Comparison of ENCODE assay signal across 9 cellular contexts in the genomic region with DNA sequence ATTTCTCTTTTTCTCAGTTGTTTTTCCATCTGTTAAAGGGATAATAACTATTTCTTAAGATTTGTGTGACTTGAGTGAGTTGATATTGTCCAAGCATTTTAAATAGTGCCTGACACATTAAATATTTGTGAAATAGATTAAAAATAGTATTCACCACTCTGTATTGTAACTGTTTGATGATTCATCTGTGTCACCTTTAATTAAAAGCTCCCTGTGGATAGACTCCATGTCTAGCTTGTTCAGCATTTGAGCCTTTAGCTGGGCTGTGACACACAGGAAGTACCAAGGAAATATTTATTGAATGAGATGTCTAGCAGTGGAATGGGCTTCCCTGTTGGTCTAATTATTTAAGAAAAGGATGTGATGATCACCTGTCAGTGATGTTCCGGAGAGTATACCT. TPM values are rescaled to one million over a fixed set of nuclear protein-coding genes. Genes with fewer than 3 reads are reported as not detected.
DNase-seq lines count a peak whose midpoint lies in the region; ATAC-seq and TF ChIP-seq lines count a peak whose summit lies in the region.
"Had no signal": no experiment of that assay in that cellular context is flagged by ENCODE, and none has a peak within 500 bp of the region (broad histone marks: within the 10 kb centered on the region; RNA-seq: fewer than 3 reads in every experiment).

No MANE protein-coding gene starts in this region.

- no peak for ATAC-seq in activated naive CD4-positive, alpha-beta T cell treated with anti-CD3 and anti-CD28 coated beads, Interleukin-2, amount 50 U/mL, for 72 hours
- ATAC-seq in T-cell (replicated peaks in 1 of 4) (no peak), upper lobe of right lung (no peak), GM19324 (IDR thresholded peaks at IDR 0.05; ENCODE audit: low FRiP score, unreplicated experiment) (no peak)

- H3K9me2 ChIP-seq in hepatocyte (replicated peaks; ENCODE audit: insufficient read depth): no peaks in the 10 kb centered on the region

- no peak overlapping the region for H3K4me3 Mint-ChIP-seq in activated naive CD4-positive, alpha-beta T cell treated with anti-CD3 and anti-CD28 coated beads, Interleukin-2, amount 50 U/mL, for 24 hours
- no peak overlapping the region for H3K4me3 Mint-ChIP-seq in T-cell

- H3K4me3 ChIP-seq in hepatocyte: no peak overlapping the region
- H3K4me3 ChIP-seq in upper lobe of right lung: peak overlapping the region; percentile 64
- no peak overlapping the region for H3K4me3 ChIP-seq in prostate gland

- no peaks in the 10 kb centered on the region for H3K36me3 ChIP-seq in hepatocyte (replicated peaks; ENCODE audit: insufficient read depth, low read depth)
- no peaks in the 10 kb centered on the region for H3K36me3 ChIP-seq in upper lobe of right lung
- no peaks in the 10 kb centered on the region for H3K36me3 ChIP-seq in prostate gland

- CTCF ChIA-PET in T-cell (lab: Charles Lee): interaction anchor here (0.5 to 5.5 kb wide), 3 partner anchors 74 to 1675 kb away, joined by 3 to 63 read pairs (median 5); a partner anchor contains a TSS

- intact Hi-C loops in upper lobe of right lung (cut with DNase I): no loop called here
- intact Hi-C loops in prostate gland (cut with DNase I): no loop called here

- TF ChIP-seq CTCF in hepatocyte (IDR thresholded peaks at IDR 0.05; ENCODE audit: poor library complexity): no peak
- TF ChIP-seq CTCF in upper lobe of right lung (IDR thresholded peaks at IDR 0.05): no peak
- TF ChIP-seq CTCF in prostate gland (IDR thresholded peaks at IDR 0.05): no peak

- no peak for TF ChIP-seq POLR2A in prostate gland (IDR thresholded peaks at IDR 0.05)

- H3K4me2 ChIP-seq in hepatocyte: peak overlapping the region; percentile 68

- WGBS in hepatocyte (ENCODE audit: low lambda C conversion rate, missing lambda C conversion rate): 96% methylated on average over 1 of the region's 1 CpG
- WGBS in prostate gland: 91% methylated on average over 1 of the region's 1 CpG

- H3K27me3 ChIP-seq in hepatocyte: no peaks in the 10 kb centered on the region
- no peaks in the 10 kb centered on the region for H3K27me3 ChIP-seq in upper lobe of right lung
- H3K27me3 ChIP-seq in prostate gland (replicated peaks; ENCODE audit: insufficient read depth): no peaks in the 10 kb centered on the region

- H3K36me3 Mint-ChIP-seq in activated naive CD4-positive, alpha-beta T cell treated with anti-CD3 and anti-CD28 coated beads, Interleukin-2, amount 50 U/mL, for 24 hours: no peaks in the 10 kb centered on the region
- H3K36me3 Mint-ChIP-seq in activated naive CD4-positive, alpha-beta T cell treated with anti-CD3 and anti-CD28 coated beads, Interleukin-2, amount 50 U/mL, for 72 hours: peaks cover 0 to 8% of the 10 kb centered on the region in 2 donors
- H3K36me3 Mint-ChIP-seq in T-cell: no peaks in the 10 kb centered on the region

- peak overlapping the region; percentile 33 for H3K27ac Mint-ChIP-seq in activated naive CD4-positive, alpha-beta T cell treated with anti-CD3 and anti-CD28 coated beads, Interleukin-2, amount 50 U/mL, for 24 hours
- peak overlapping the region in 1 of 2 donors; percentile 98 for H3K27ac Mint-ChIP-seq in activated naive CD4-positive, alpha-beta T cell treated with anti-CD3 and anti-CD28 coated beads, Interleukin-2, amount 50 U/mL, for 72 hours
- H3K27ac Mint-ChIP-seq in T-cell: peak overlapping the region; percentile 98 to 99

- no peaks in the 10 kb centered on the region for H4K20me1 ChIP-seq in hepatocyte (ENCODE audit: insufficient read depth, poor library complexity, severe bottlenecking)

- H3K4me1 ChIP-seq in hepatocyte (ENCODE audit: insufficient read depth): no peaks in the 10 kb centered on the region
- peaks cover 9% of the 10 kb centered on the region for H3K4me1 ChIP-seq in upper lobe of right lung
- no peaks in the 10 kb centered on the region for H3K4me1 ChIP-seq in prostate gland (replicated peaks)

- DNase-seq in activated naive CD4-positive, alpha-beta T cell treated with anti-CD3 and anti-CD28 coated beads, Interleukin-2, amount 50 U/mL, for 72 hours (ENCODE audit: low spot score in 2 of 2): no peak
- no peak for DNase-seq in T-cell
- DNase-seq in hepatocyte (ENCODE audit: low spot score): no peak
- DNase-seq in upper lobe of right lung: no peak
- no peak for DNase-seq in prostate gland (ENCODE audit: low spot score)
- DNase-seq in T-helper 1 cell: no peak
- DNase-seq: NCI-H187 had no signal

- no peaks in the 10 kb centered on the region for H3K27me3 Mint-ChIP-seq in activated naive CD4-positive, alpha-beta T cell treated with anti-CD3 and anti-CD28 coated beads, Interleukin-2, amount 50 U/mL, for 24 hours
- no peaks in the 10 kb centered on the region for H3K27me3 Mint-ChIP-seq in T-cell

- no peak overlapping the region for H3K27ac ChIP-seq in hepatocyte
- peak overlapping the region; percentile 56 for H3K27ac ChIP-seq in upper lobe of right lung
- peak overlapping the region in 1 of 2 donors; percentile 91 for H3K27ac ChIP-seq in prostate gland

- POLR2A ChIA-PET in T-cell (lab: Charles Lee): interaction anchor here in 1 of 2 donors (0.6 kb wide), 1 partner anchor 317 kb away, joined by 5 read pairs; no protein-coding TSS in a partner anchor

- peaks cover 51% of the 10 kb centered on the region for H3K4me1 Mint-ChIP-seq in activated naive CD4-positive, alpha-beta T cell treated with anti-CD3 and anti-CD28 coated beads, Interleukin-2, amount 50 U/mL, for 24 hours
- peaks cover 41 to 52% (median 41%) of the 10 kb centered on the region in 3 donors for H3K4me1 Mint-ChIP-seq in T-cell

- no peaks in the 10 kb centered on the region for H3K9me3 Mint-ChIP-seq in activated naive CD4-positive, alpha-beta T cell treated with anti-CD3 and anti-CD28 coated beads, Interleukin-2, amount 50 U/mL, for 24 hours
- H3K9me3 Mint-ChIP-seq in activated naive CD4-positive, alpha-beta T cell treated with anti-CD3 and anti-CD28 coated beads, Interleukin-2, amount 50 U/mL, for 72 hours: peaks cover 5 to 8% of the 10 kb centered on the region in 2 donors
- H3K9me3 Mint-ChIP-seq in T-cell: peaks cover 0 to 4% (median 0%) of the 10 kb centered on the region in 3 donors

- peak overlapping the region; percentile 37 for H2AFZ ChIP-seq in hepatocyte

- no peaks in the 10 kb centered on the region for H3K79me2 ChIP-seq in hepatocyte

- H3K9me3 ChIP-seq in hepatocyte (ENCODE audit: low read depth) (no peaks in the 10 kb centered on the region), upper lobe of right lung (no peaks in the 10 kb centered on the region), prostate gland (no peaks in the 10 kb centered on the region)

RNA-seq across cellular contexts. Expression of a gene that starts 1.8 kb away (rescaled TPM):
- under 1 TPM; 0.66 to 0.68 TPM for total RNA-seq in activated naive CD4-positive, alpha-beta T cell treated with anti-CD3 and anti-CD28 coated beads, Interleukin-2, amount 50 U/mL, for 72 hours
- total RNA-seq in T-cell (1 to 10 TPM in 2 of 5 donors, under 1 TPM in 3; 0.51 to 2.9 (median 0.72) TPM), hepatocyte (1.1 TPM in 1 of 2 replicates, not detected in the other), upper lobe of right lung (1.1 TPM), prostate gland (1 to 10 TPM; 1.4 to 1.8 TPM)
- 0.86 and 0.92 TPM in 2 replicates for polyA plus RNA-seq in hepatocyte

RNA-seq across cellular contexts. Expression of a gene that starts 54.6 kb away (rescaled TPM):
- total RNA-seq in activated naive CD4-positive, alpha-beta T cell treated with anti-CD3 and anti-CD28 coated beads, Interleukin-2, amount 50 U/mL, for 72 hours: not detected
- total RNA-seq in T-cell (not detected), hepatocyte (not detected in 2 replicates), upper lobe of right lung (not detected), prostate gland (1 to 10 TPM in 1 of 2 donors, not detected in 1; 1.0 TPM)
- 0.27 TPM in 1 of 2 replicates, not detected in the other for polyA plus RNA-seq in hepatocyte

RNA-seq across cellular contexts. Expression of a gene that starts 58.9 kb away (rescaled TPM):
- 10 to 100 TPM in 1 of 2 donors, 1 to 10 TPM in 1; 4.6 to 10.2 TPM for total RNA-seq in activated naive CD4-positive, alpha-beta T cell treated with anti-CD3 and anti-CD28 coated beads, Interleukin-2, amount 50 U/mL, for 72 hours
- total RNA-seq in T-cell (1 to 10 TPM; 2.4 to 4.7 (median 4.4) TPM), hepatocyte (2.0 and 2.6 TPM in 2 replicates), upper lobe of right lung (9.0 TPM), prostate gland (10 to 100 TPM in 1 of 2 donors, 1 to 10 TPM in 1; 7.9 to 29.8 TPM)
- polyA plus RNA-seq in hepatocyte: 2.4 and 3.7 TPM in 2 replicates
